ENCODE assay signal across 25 cellular contexts in genomic region chr13:72537782-72538181, GRCh38.
"Had no signal": no experiment of that assay in that cellular context is flagged by ENCODE, and none has a peak within 500 bp of the region (broad histone marks: within the 10 kb centered on the region; RNA-seq: fewer than 3 reads in every experiment).

No MANE protein-coding gene starts in this region.

- H3K9me3 ChIP-seq: esophagus muscularis mucosa, gastroesophageal sphincter, heart left ventricle, left ventricle myocardium inferior, lower lobe of right lung, prostate gland, right atrium auricular region, sigmoid colon, spleen, testis, tibial nerve, upper lobe of right lung, uterus had no signal

- H3K4me3 ChIP-seq: esophagus muscularis mucosa, gastroesophageal sphincter, lower lobe of right lung, prostate gland, sigmoid colon, spleen, testis, tibial nerve, uterus had no signal

- H3K27me3 ChIP-seq: esophagus muscularis mucosa, foreskin keratinocyte, gastroesophageal sphincter, heart left ventricle, right atrium auricular region, sigmoid colon, testis, tibial nerve, upper lobe of right lung, uterus had no signal

- H3K27ac ChIP-seq: coronary artery, esophagus muscularis mucosa, foreskin keratinocyte, gastroesophageal sphincter, heart left ventricle, left ventricle myocardium inferior, lower lobe of right lung, prostate gland, right atrium auricular region, sigmoid colon, spleen, testis, tibial nerve, upper lobe of right lung, uterus had no signal

- DNase-seq: dermis blood vessel endothelial cell; effector memory CD4-positive, alpha-beta T cell; foreskin keratinocyte; heart left ventricle; hippocampal formation; left cardiac atrium; left ventricle myocardium inferior; lower lobe of right lung; naive thymus-derived CD4-positive, alpha-beta T cell; nephron progenitor cell; nucleus accumbens; sigmoid colon; spleen; stimulated activated CD4-positive, alpha-beta T cell treated with anti-CD3 and anti-CD28 coated beads, Interleukin-4, amount 100 ng/mL, for 4 hours; stimulated activated naive CD8-positive, alpha-beta T cell treated with anti-CD3 and anti-CD28 coated beads, Interleukin-15, Interleukin-2, amounts not matched to agents 100 U/mL and 50 U/mL, for 24 hours; substantia nigra; testis; upper lobe of right lung; uterus had no signal

- H3K36me3 ChIP-seq: esophagus muscularis mucosa, gastroesophageal sphincter, heart left ventricle, left ventricle myocardium inferior, lower lobe of right lung, prostate gland, right atrium auricular region, sigmoid colon, spleen, tibial nerve, upper lobe of right lung, uterus had no signal

- H3K4me1 ChIP-seq: esophagus muscularis mucosa, gastroesophageal sphincter, heart left ventricle, left ventricle myocardium inferior, lower lobe of right lung, prostate gland, right atrium auricular region, sigmoid colon, spleen, testis, uterus had no signal
